ENCODE assay signal across 23 cellular contexts in the genomic region with DNA sequence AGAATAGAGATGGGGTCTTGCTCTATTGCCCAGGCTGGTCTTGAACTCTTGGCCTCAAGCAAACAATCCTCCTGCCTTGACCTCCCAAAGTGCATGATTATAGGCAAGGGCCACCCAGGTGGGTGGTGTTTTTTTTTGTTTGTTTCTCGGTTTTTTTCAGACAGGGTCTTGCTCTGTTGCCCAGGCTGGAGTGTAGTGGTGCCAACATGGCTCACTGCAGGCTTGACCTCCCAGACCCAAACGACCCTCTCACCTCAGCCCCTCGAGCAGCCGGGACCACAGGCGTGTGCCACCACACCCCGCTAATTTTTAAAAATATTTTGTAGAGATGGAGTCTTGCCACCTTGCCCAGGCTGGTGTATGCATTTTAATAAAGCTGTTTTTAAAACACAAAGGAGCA.
"Had no signal": no experiment of that assay in that cellular context is flagged by ENCODE, and none has a peak within 500 bp of the region (broad histone marks: within the 10 kb centered on the region; RNA-seq: fewer than 3 reads in every experiment).

No MANE protein-coding gene starts in this region.

- H3K27me3 ChIP-seq: MG63, SJSA1 had no signal

- FAIRE-seq: HTR-8/SVneo, RCC 7860 had no signal

- DNase-seq: Karpas-422, KG1, MG63, NCI-H1092 treated with DMSO at 0.1 percent for 48 hours, NCI-H1436, NCI-H187, NCI-H2029, NCI-H2081 treated with DMSO at 0.1 percent for 48 hours, NCI-H2171, NCI-H226, NCI-H446, NCI-H510A, NCI-H524 treated with DMSO at 0.1 percent for 48 hours, NCI-H69, NCI-H774, Right ventricle myocardium superior, RPMI8226, SIG-M5 had no signal

- H3K36me3 ChIP-seq: MG63, SJSA1 had no signal

- H3K9me3 ChIP-seq: MG63, SJSA1 had no signal

- H3K27ac ChIP-seq: HL-60, SJSA1, SK-N-MC had no signal

- H3K4me1 ChIP-seq: SJSA1 had no signal

- H3K4me3 ChIP-seq: MG63, SJSA1, SK-N-MC had no signal
